In genomic region chr1:192639607-192640368, GRCh38 we compare ENCODE assay signal across 9 cellular contexts. TPM values are rescaled to one million over a fixed set of nuclear protein-coding genes. Genes with fewer than 3 reads are reported as not detected.
DNase-seq lines count a peak whose midpoint lies in the region; ATAC-seq, FAIRE-seq and TF ChIP-seq lines count a peak whose summit lies in the region.
"Had no signal": no experiment of that assay in that cellular context is flagged by ENCODE, and none has a peak within 500 bp of the region (broad histone marks: within the 10 kb centered on the region; RNA-seq: fewer than 3 reads in every experiment).

No MANE protein-coding gene starts in this region.

- no peaks in the 10 kb centered on the region for H3K9me3 ChIP-seq in GM12878 (replicated peaks; ENCODE audit: control insufficient read depth, insufficient read depth, low read length)

- BruUV-seq in GM12878 (replicated peaks; lab: Mats Ljungman, UMichigan) = no TSS peak

- TF ChIP-seq RAD21 in GM12878 (IDR thresholded peaks at IDR 0.05; ENCODE audit: insufficient read depth, low read depth, low read length) = no peak

- H3K36me3 ChIP-seq in GM12878 (ENCODE audit: control insufficient read depth in 2 of 2, insufficient read depth in 2 of 2, low read length in 1 of 2) = no peaks in the 10 kb centered on the region; a peak in 1 of 4 replicates

- TF ChIP-seq POLR2A in GM12878 (IDR thresholded peaks at IDR 0.05; ENCODE audit: low read depth, low read length) = no peak

- no peak for FAIRE-seq in GM12878 (lab: Jason Lieb, UNC)

- DNase-seq in Daoy (ENCODE audit: low read depth) (peak; percentile 5), GM12878 (ENCODE audit: low read depth, low spot score) (peak; percentile 51), NCI-H446 treated with DMSO at 0.1 percent for 48 hours (lab: John Stamatoyannopoulos, UW) (no peak), NCI-H187 treated with DMSO at 0.1 percent for 48 hours (lab: John Stamatoyannopoulos, UW) (no peak), NCI-H1417 treated with DMSO at 0.1 percent for 48 hours (lab: John Stamatoyannopoulos, UW) (no peak)
- DNase-seq in stimulated activated naive CD4-positive, alpha-beta T cell (lab: John Stamatoyannopoulos, UW) = no peak

- H3K27me3 ChIP-seq in GM12878 (replicated peaks in 1 of 2; ENCODE audit: control insufficient read depth in 2 of 2, insufficient read depth in 2 of 2, low read length in 1 of 2) = no peaks in the 10 kb centered on the region; a peak in 2 of 4 replicates

- CTCF ChIA-PET in GM12878 (lab: Yijun Ruan, JAX) = interaction anchor here (0.6 to 2.3 kb wide), 7 partner anchors 9 to 927 kb away, joined by 3 to 12 read pairs (median 4); no protein-coding TSS in a partner anchor

- POLR2A ChIA-PET in GM12878 (lab: Charles Lee) = interaction anchor here (0.7 kb wide), 1 partner anchor 12 kb away, joined by 3 read pairs; no protein-coding TSS in a partner anchor

- WGBS in GM12878 (ENCODE audit: insufficient coverage, insufficient replicate concordance, low lambda C conversion rate, missing lambda C conversion rate) = 2% methylated on average over 4 of the region's 4 CpGs

- RAD21 ChIA-PET in GM12878 (lab: Charles Lee; ENCODE audit: unreplicated experiment) = interaction anchor here (0.7 to 2.2 kb wide), 12 partner anchors 12 to 171 kb away, joined by 3 to 13 read pairs (median 4); no protein-coding TSS in a partner anchor

- in situ Hi-C loops in GM12878 (cut with MboI) = no loop called here

- H3K27ac ChIP-seq in GM12878 (ENCODE audit: control insufficient read depth, insufficient read depth) = no peak overlapping the region

- no peak overlapping the region for H2AFZ ChIP-seq in GM12878 (ENCODE audit: control insufficient read depth, low read depth, low read length)

- TF ChIP-seq EP300 in GM12878 (IDR thresholded peaks at IDR 0.05; ENCODE audit: borderline replicate concordance in 1 of 2, control insufficient read depth in 1 of 2, low read depth in 2 of 2, low read length in 2 of 2) = 0 out of 4 replicates have a peak, but pooled peaks of 1 of the 2 experiments have one; percentile 8

- no peak overlapping the region for H3K4me3 ChIP-seq in GM12878

- intact Hi-C loops in GM12878 (cut with micrococcal nuclease; ENCODE audit: unreplicated experiment) = no loop called here

- SMC1A ChIA-PET in GM12878 (lab: Charles Lee; ENCODE audit: uncharacterized antibody, unreplicated experiment) = interaction anchor here (0.5 to 2.5 kb wide), 17 partner anchors 9 to 900 kb away, joined by 3 to 11 read pairs (median 5); no protein-coding TSS in a partner anchor

- no peak for TF ChIP-seq CTCF in GM12878 (IDR thresholded peaks at IDR 0.05 in 2 of 3, conservative IDR thresholded peaks at IDR 0.05 in 1 of 3; ENCODE audit: control insufficient read depth in 2 of 3, extremely low read depth in 1 of 3, insufficient read depth in 1 of 3, low read depth in 3 of 3, low read length in 3 of 3)

- H3K4me1 ChIP-seq in GM12878 (ENCODE audit: control insufficient read depth, insufficient read depth, low read length) = peaks cover 8% of the 10 kb centered on the region

- ATAC-seq in GM19468 (IDR thresholded peaks at IDR 0.05; ENCODE audit: extremely low read depth, unreplicated experiment) (peak; percentile 79), HG03460 (IDR thresholded peaks at IDR 0.05; ENCODE audit: unreplicated experiment) (peak; percentile 80), GM12878 (peak; percentile 83)

- H3K79me2 ChIP-seq in GM12878 (ENCODE audit: control insufficient read depth, insufficient read depth, low read length) = no peaks in the 10 kb centered on the region

- H3K9ac ChIP-seq in GM12878 (ENCODE audit: control insufficient read depth, insufficient read depth, low read length) = no peak overlapping the region

- H3K4me2 ChIP-seq in GM12878 (ENCODE audit: control insufficient read depth, insufficient read depth) = peak overlapping the region; percentile 9; the same call in 1 of the 2 replicates

- H4K20me1 ChIP-seq in GM12878 (ENCODE audit: control insufficient read depth, insufficient read depth) = no peaks in the 10 kb centered on the region

TF ChIP-seq in GM12878, 131 proteins besides CTCF, POLR2A, EP300 and RAD21 (continues in another document):
- TF ChIP-seq PML (IDR thresholded peaks at IDR 0.05; ENCODE audit: low read length) (0 out of 2 replicates have a peak, but pooled peaks have one; percentile 31), RELB (IDR thresholded peaks at IDR 0.05; ENCODE audit: low read depth) (0 out of 2 replicates have a peak, but pooled peaks have one; percentile 34), MEF2A (IDR thresholded peaks at IDR 0.05; ENCODE audit: insufficient read depth, low read depth, low read length) (peak; percentile 82), ZNF217 (IDR thresholded peaks at IDR 0.05) (peak; percentile 100), JUNB (IDR thresholded peaks at IDR 0.05) (peak; percentile 89), MEF2B (IDR thresholded peaks at IDR 0.05; ENCODE audit: partially characterized antibody, poor library complexity, severe bottlenecking) (peak; percentile 58), ZNF24 (IDR thresholded peaks at IDR 0.05) (peak; percentile 92), NFIC (IDR thresholded peaks at IDR 0.05; ENCODE audit: low read depth, low read length) (peak; percentile 90), IKZF2 (IDR thresholded peaks at IDR 0.05) (peak; percentile 15 to 20; a peak in 1 of 4 replicates), TAF1 (IDR thresholded peaks at IDR 0.05; ENCODE audit: borderline replicate concordance, low read depth, low read length) (no peak), FOXM1 (IDR thresholded peaks at IDR 0.05; ENCODE audit: low read depth, low read length) (peak; percentile 70; the same call in 1 of the 2 replicates), MYC (IDR thresholded peaks at IDR 0.05; ENCODE audit: insufficient read depth, insufficient read length, insufficient replicate concordance, low read length, severe bottlenecking) (no peak), ETV6 (conservative IDR thresholded peaks at IDR 0.05 in 1 of 2, IDR thresholded peaks at IDR 0.05 in 1 of 2; ENCODE audit: borderline replicate concordance in 1 of 2, low read depth in 1 of 2) (peak in 1 of 2 experiments; percentile 50; a peak in 1 of 4 replicates), BHLHE40 (IDR thresholded peaks at IDR 0.05; ENCODE audit: borderline replicate concordance in 1 of 2, low read depth in 2 of 2, low read length in 1 of 2) (peak in 1 of 2 experiments; percentile 25; a peak in 1 of 4 replicates), PKNOX1 (IDR thresholded peaks at IDR 0.05) (0 out of 2 replicates have a peak, but pooled peaks have one; percentile 17), SREBF1 (IDR thresholded peaks at IDR 0.05; ENCODE audit: low read length) (peak; percentile 75)
- TF ChIP-seq, protein P1, sequence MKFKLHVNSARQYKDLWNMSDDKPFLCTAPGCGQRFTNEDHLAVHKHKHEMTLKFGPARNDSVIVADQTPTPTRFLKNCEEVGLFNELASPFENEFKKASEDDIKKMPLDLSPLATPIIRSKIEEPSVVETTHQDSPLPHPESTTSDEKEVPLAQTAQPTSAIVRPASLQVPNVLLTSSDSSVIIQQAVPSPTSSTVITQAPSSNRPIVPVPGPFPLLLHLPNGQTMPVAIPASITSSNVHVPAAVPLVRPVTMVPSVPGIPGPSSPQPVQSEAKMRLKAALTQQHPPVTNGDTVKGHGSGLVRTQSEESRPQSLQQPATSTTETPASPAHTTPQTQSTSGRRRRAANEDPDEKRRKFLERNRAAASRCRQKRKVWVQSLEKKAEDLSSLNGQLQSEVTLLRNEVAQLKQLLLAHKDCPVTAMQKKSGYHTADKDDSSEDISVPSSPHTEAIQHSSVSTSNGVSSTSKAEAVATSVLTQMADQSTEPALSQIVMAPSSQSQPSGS (IDR thresholded peaks at IDR 0.05; ENCODE audit: low read length) = peak; percentile 58; the same call in 1 of the 2 replicates

RNA-seq across cellular contexts. Expression of gene RGS13, which starts 3.8 kb away (rescaled TPM):
- total RNA-seq in Daoy (2014; rRNA removed; shearing (Covaris generic)) = not detected in 2 replicates
- total RNA-seq in GM12878 (2013; cell fraction: nucleolus; rRNA removed) = 2.9 and 3.3 TPM in 2 replicates
- total RNA-seq in GM12878 (2014; rRNA removed) (0.23 and 0.33 TPM in 2 replicates), GM12878 (2014; rRNA removed; fragmentation: Illumina TruSeq; extraction: Trizol) (0.28 and 0.36 TPM in 2 replicates), GM12878 (2021) (0.23 and 0.29 TPM in 2 replicates)
- 0.17 TPM for polyA plus RNA-seq in GM12878 (2011; ENCODE audit: low read depth)
- polyA plus RNA-seq in GM12878 (2011; rRNA removed) (16.0 and 33.6 TPM in 2 replicates), GM12878 (2014; fragmentation: Illumina TruSeq; extraction: Trizol) (0.35 and 0.63 TPM in 2 replicates), GM12878 (2014; fragmentation: Nextera tagmentation; extraction: Ambion mirVana) (under 1 TPM; 0.66 to 0.77 TPM), GM12878 (2014; rRNA removed) (0.16 and 0.36 TPM in 2 replicates), GM12878 (2016; fragmentation: Nextera tagmentation; extraction: Ambion mirVana) (under 1 TPM in 1 of 2 experiments, not detected in 1; 0.26 TPM)
- polyA plus RNA-seq in GM12878 (2011; cell fraction: cytosol; rRNA removed) = 2.7 and 2.9 TPM in 2 replicates
- polyA plus RNA-seq in GM12878 (2011; cell fraction: nucleus; rRNA removed) = 19.3 and 26.7 TPM in 2 replicates
- 0.41 and 0.52 TPM in 2 replicates for polyA plus RNA-seq in GM12878 (2012)
- polyA minus RNA-seq in GM12878 (2011; rRNA and poly(A)+ RNA removed) = 6.7 and 7.0 TPM in 2 replicates
- 1.1 and 1.5 TPM in 2 replicates for polyA minus RNA-seq in GM12878 (2011; cell fraction: cytosol; rRNA and poly(A)+ RNA removed)
- 14.4 and 18.1 TPM in 2 replicates for polyA minus RNA-seq in GM12878 (2011; cell fraction: nucleus; rRNA and poly(A)+ RNA removed)
- total RNA-seq: fibroblast of lung had no signal
- polyA plus RNA-seq: fibroblast of lung had no signal

Comparison
In these comparisons a context has a peak if more than half of its experiments do, and no peak if none do; other contexts are left out.
1. DNase-seq: peak in Daoy (single experiment) and GM12878 (single experiment); none in NCI-H446 treated with DMSO at 0.1 percent for 48 hours (single experiment), NCI-H187 treated with DMSO at 0.1 percent for 48 hours (single experiment), stimulated activated naive CD4-positive, alpha-beta T cell (0 of 6) and NCI-H1417 treated with DMSO at 0.1 percent for 48 hours (single experiment).
2. Peak in every context shown above with its lines, with median percentiles within 50 percentile points of each other: ATAC-seq.